Comparison of ENCODE assay signal across 22 cellular contexts in the genomic region with DNA sequence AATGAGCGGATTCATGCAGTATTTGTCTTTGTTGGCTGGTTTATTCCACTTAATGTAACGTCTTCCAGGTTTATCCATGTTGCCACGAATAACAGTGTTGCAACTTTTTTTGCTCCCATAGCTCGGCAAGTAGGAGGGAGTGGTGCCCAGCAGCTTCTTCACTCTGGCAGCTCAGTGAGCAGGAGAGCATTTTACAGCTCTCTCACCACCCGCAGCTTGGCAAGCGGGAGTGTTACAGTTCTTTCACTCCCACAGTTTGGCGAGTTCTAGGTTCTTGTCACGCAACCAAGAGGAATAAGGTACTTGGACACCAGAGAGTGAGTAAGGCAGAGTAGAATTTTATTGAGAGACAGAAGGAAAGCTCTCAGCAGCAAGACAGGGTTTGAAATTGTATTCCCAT.
"Had no signal": no experiment of that assay in that cellular context is flagged by ENCODE, and none has a peak within 500 bp of the region (broad histone marks: within the 10 kb centered on the region; RNA-seq: fewer than 3 reads in every experiment).

No MANE protein-coding gene starts in this region.

- H3K27ac ChIP-seq: body of pancreas, sigmoid colon, stomach, vagina, VCaP had no signal

- DNase-seq: activated CD4-positive, alpha-beta memory T cell treated with anti-CD3 and anti-CD28 coated beads, Interleukin-2, amount 10 ng/mL, durations not matched to agents 7 days and 5 days; activated CD4-positive, alpha-beta T cell treated with anti-CD3 and anti-CD28 coated beads, Interleukin-2, amount 10 ng/mL, durations not matched to agents 24 days and 14 days; activated CD8-positive, alpha-beta memory T cell treated with anti-CD3 and anti-CD28 coated beads, Interleukin-2, amount 10 ng/mL, durations not matched to agents 7 days and 5 days; activated effector memory CD4-positive, alpha-beta T cell treated with anti-CD3 and anti-CD28 coated beads, Interleukin-2, amount 50 U/mL, for 16 hours; activated naive CD4-positive, alpha-beta T cell treated with anti-CD3 and anti-CD28 coated beads, Interleukin-2, amount 10 ng/mL, durations not matched to agents 7 days and 5 days; activated naive CD8-positive, alpha-beta T cell treated with anti-CD3 and anti-CD28 coated beads, Interleukin-2, amount 50 U/mL, for 24 hours; activated T-cell treated with anti-CD3 and anti-CD28 coated beads for 4 hours; body of pancreas; caudate nucleus; effector memory CD8-positive, alpha-beta T cell; hippocampal formation; left ventricle myocardium superior; mammary epithelial cell; sigmoid colon; stimulated activated CD4-positive, alpha-beta T cell treated with anti-CD3 and anti-CD28 coated beads, Interleukin-15, amount 100 ng/mL, for 24 hours; stomach had no signal

- ATAC-seq: activated CD4-positive, CD25-positive, alpha-beta regulatory T cell treated with anti-CD3 and anti-CD28 coated beads, Interleukin-2, amount 50 U/mL, for 24 hours; activated CD8-positive, alpha-beta memory T cell treated with anti-CD3 and anti-CD28 coated beads, Interleukin-2, amount 10 ng/mL, durations not matched to agents 7 days and 5 days; activated naive CD8-positive, alpha-beta T cell treated with anti-CD3 and anti-CD28 coated beads, Interleukin-2, amount 50 U/mL, for 24 hours; body of pancreas; effector memory CD8-positive, alpha-beta T cell; esophagus mucosa; left ventricle myocardium superior; stimulated activated memory B cell treated with anti-CD40 and anti-IgM and Interleukin-4, amounts not matched to agents 10 μg/mL and 1 μg/mL and 100 μg/mL, for 72 hours had no signal

- H3K9me3 ChIP-seq: vagina had no signal

- H3K4me3 ChIP-seq: body of pancreas, sigmoid colon, smooth muscle cell, stomach, vagina had no signal

- H3K36me3 ChIP-seq: sigmoid colon, stomach, vagina had no signal

- H3K4me1 ChIP-seq: body of pancreas, sigmoid colon, stomach, vagina had no signal

- H3K27me3 ChIP-seq: body of pancreas, sigmoid colon, stomach, vagina had no signal
